1 cellular context compared by ENCODE assay signal in the genomic region with DNA sequence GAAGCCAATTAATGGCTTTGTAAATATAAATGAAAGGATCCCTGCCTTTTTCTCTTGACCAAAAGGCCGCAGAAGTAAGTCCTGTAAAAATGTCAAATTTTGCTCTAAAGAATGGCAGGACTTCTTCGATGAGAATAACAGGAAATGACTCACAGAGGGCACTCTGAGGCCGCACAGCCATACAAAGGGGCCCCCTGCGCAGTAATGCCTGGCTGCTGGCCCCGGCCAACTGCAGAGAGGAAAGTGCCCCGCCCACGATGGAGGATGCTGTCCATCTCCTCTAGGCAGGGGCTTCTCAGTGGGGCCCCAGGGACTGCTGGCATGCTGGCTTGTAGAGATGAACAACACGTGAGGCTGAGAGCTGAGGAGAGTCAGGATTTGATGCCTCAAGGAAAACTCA.
A peak's percentile ranks its signal among the peaks of the same experiment; 100 is the strongest.
TF ChIP-seq lines count a peak whose summit lies in the region.

No MANE protein-coding gene starts in this region.

TF ChIP-seq in K562, 482 proteins besides CTCF, POLR2A, EP300 and RAD21 (continued from another document):
- TF ChIP-seq, protein P1, sequence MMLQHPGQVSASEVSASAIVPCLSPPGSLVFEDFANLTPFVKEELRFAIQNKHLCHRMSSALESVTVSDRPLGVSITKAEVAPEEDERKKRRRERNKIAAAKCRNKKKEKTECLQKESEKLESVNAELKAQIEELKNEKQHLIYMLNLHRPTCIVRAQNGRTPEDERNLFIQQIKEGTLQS (IDR thresholded peaks at IDR 0.05): peak; percentile 62
- TF ChIP-seq, protein P1 (CRISPR knock-in tag; conservative IDR thresholded peaks at IDR 0.05): no peak
- peak in 1 of 3 experiments; percentile 51 for TF ChIP-seq YY1 (IDR thresholded peaks at IDR 0.05; ENCODE audit: borderline replicate concordance in 1 of 3, control insufficient read depth in 1 of 3, extremely low read depth in 1 of 3, insufficient read depth in 3 of 3, insufficient read length in 1 of 3, insufficient replicate concordance in 2 of 3, low read depth in 1 of 3, low read length in 2 of 3)
- 0 out of 2 replicates have a peak, but pooled peaks have one; percentile 28 for TF ChIP-seq SMARCA4 (IDR thresholded peaks at IDR 0.05)
- TF ChIP-seq ZNF444 (CRISPR knock-in tag; IDR thresholded peaks at IDR 0.05): no peak
- peak; percentile 91 for TF ChIP-seq FOSL1 (tag; conservative IDR thresholded peaks at IDR 0.05)
- peak; percentile 50; the same call in 1 of the 2 replicates for TF ChIP-seq ZNF175 (CRISPR knock-in tag; IDR thresholded peaks at IDR 0.05; ENCODE audit: low read depth)
- TF ChIP-seq ZNF589 (CRISPR knock-in tag; IDR thresholded peaks at IDR 0.05; ENCODE audit: low read depth): 0 out of 2 replicates have a peak, but pooled peaks have one; percentile 24
- TF ChIP-seq, protein P2, sequence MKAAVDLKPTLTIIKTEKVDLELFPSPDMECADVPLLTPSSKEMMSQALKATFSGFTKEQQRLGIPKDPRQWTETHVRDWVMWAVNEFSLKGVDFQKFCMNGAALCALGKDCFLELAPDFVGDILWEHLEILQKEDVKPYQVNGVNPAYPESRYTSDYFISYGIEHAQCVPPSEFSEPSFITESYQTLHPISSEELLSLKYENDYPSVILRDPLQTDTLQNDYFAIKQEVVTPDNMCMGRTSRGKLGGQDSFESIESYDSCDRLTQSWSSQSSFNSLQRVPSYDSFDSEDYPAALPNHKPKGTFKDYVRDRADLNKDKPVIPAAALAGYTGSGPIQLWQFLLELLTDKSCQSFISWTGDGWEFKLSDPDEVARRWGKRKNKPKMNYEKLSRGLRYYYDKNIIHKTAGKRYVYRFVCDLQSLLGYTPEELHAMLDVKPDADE (conservative IDR thresholded peaks at IDR 0.05; ENCODE audit: control insufficient read depth, low read depth, low read length): 0 out of 2 replicates have a peak, but pooled peaks have one; percentile 70
- TF ChIP-seq RNF2 (IDR thresholded peaks at IDR 0.05): 0 out of 2 replicates have a peak, but pooled peaks have one; percentile 28
- no peak for TF ChIP-seq MCM3 (IDR thresholded peaks at IDR 0.05)
- no peak for TF ChIP-seq HNRNPLL (IDR thresholded peaks at IDR 0.05; ENCODE audit: low read depth, low read length, poor library complexity, severe bottlenecking)
- TF ChIP-seq ZNF639 (CRISPR knock-in tag; conservative IDR thresholded peaks at IDR 0.05 in 1 of 2, IDR thresholded peaks at IDR 0.05 in 1 of 2): 0 out of 4 replicates have a peak, but pooled peaks of 1 of the 2 experiments have one; percentile 22
- peak; percentile 75 for TF ChIP-seq JUND (IDR thresholded peaks at IDR 0.05; ENCODE audit: borderline replicate concordance, low read depth, low read length)
- TF ChIP-seq JUND (tag; IDR thresholded peaks at IDR 0.05; ENCODE audit: borderline replicate concordance, low read depth, low read length): no peak
- TF ChIP-seq JUN (IDR thresholded peaks at IDR 0.05; ENCODE audit: borderline replicate concordance, low read depth, low read length): peak; percentile 62; the same call in 1 of the 2 replicates
- no peak for TF ChIP-seq JUN (CRISPR knock-in tag; IDR thresholded peaks at IDR 0.05; ENCODE audit: borderline replicate concordance)
- 0 out of 4 replicates have a peak, but pooled peaks of 1 of the 2 experiments have one; percentile 43 for TF ChIP-seq MAZ (CRISPR knock-in tag; conservative IDR thresholded peaks at IDR 0.05 in 1 of 2, IDR thresholded peaks at IDR 0.05 in 1 of 2)
TF ChIP-seq in K562: peak in this region for 19.
